10 cellular contexts compared by ENCODE assay signal in the genomic region with DNA sequence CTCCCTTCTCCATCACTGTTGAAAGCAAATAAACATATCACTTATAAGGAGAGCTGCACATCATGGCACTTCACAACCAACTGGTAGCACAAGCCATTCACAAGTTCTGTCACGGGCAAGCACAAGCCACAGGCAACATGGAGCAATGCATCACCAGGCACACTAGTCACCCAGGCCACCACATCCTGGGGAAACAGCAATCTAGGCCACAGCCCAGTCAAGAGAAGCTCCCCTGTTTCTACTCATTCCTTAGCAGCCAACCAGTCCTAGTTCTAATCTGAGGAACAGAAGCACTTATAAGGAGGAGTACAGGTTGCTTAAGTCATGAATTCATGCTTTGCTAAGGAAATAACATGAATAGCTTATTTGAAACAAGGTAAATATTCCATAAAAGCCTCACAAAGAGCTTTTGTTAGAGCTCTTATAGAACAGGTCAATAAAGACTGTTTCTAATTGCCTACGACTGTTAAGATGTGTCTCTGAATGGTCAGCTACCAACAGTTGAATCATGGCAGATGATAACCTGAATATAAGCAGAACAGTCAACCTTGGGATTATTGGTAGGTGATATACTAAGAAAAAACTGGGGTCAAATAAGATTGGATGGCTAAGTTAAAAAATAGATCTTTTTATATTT.
DNase-seq lines count a peak whose midpoint lies in the region; ATAC-seq and FAIRE-seq lines count a peak whose summit lies in the region.
"Had no signal": no experiment of that assay in that cellular context is flagged by ENCODE, and none has a peak within 500 bp of the region (broad histone marks: within the 10 kb centered on the region; RNA-seq: fewer than 3 reads in every experiment).

No MANE protein-coding gene starts in this region.

- no peaks in the 10 kb centered on the region for H3K79me2 ChIP-seq in Karpas-422 (ENCODE audit: low read length)

- H3K9me3 Mint-ChIP-seq in immature natural killer cell = peaks cover 0 to 5% (median 0%) of the 10 kb centered on the region in 6 donors

- H4K20me1 ChIP-seq in Karpas-422 (ENCODE audit: insufficient read depth, low read depth, low read length) = no peaks in the 10 kb centered on the region

- H3K36me3 Mint-ChIP-seq in immature natural killer cell = peaks cover 0 to 4% (median 0%) of the 10 kb centered on the region in 3 donors

- H3K27me3 Mint-ChIP-seq in immature natural killer cell (ENCODE audit: low read depth in 3 of 3) = peaks cover 0 to 2% (median 0%) of the 10 kb centered on the region in 3 donors

- H3K4me2 ChIP-seq in Karpas-422 (ENCODE audit: low read depth, low read length, poor library complexity, severe bottlenecking) = no peak overlapping the region

- WGBS in small intestine, 3 donors = 77 to 91% (median 84%) methylated on average over 2 of the region's 2 CpGs

- H3K9me2 ChIP-seq in Karpas-422 (replicated peaks; ENCODE audit: insufficient read depth, low read length) = no peaks in the 10 kb centered on the region

- peaks cover 3 to 14% of the 10 kb centered on the region in 2 donors for H3K4me1 Mint-ChIP-seq in immature natural killer cell

- no peak overlapping the region for H3K9ac ChIP-seq in Karpas-422 (ENCODE audit: low read length)

- peak; percentile 2 to 23 (median 10) for DNase-seq in activated CD4-positive, CD25-positive, alpha-beta regulatory T cell (lab: John Stamatoyannopoulos, UW)
- DNase-seq in immature natural killer cell (peak in 2 of 3 donors; percentile 1 to 7), SW 1271 (lab: John Stamatoyannopoulos, UW) (no peak), small intestine (no peak), Karpas-422 (no peak), NCI-H82 treated with DMSO at 0.1 percent for 48 hours (lab: John Stamatoyannopoulos, UW; ENCODE audit: unreplicated experiment) (no peak)
- DNase-seq: NCI-H1092 treated with DMSO at 0.1 percent for 48 hours had no signal

- no peak for FAIRE-seq in small intestine (lab: Jason Lieb, UNC)

- no peak overlapping the region for H3K27ac ChIP-seq in small intestine (ENCODE audit: low read depth in 1 of 2, low read length in 1 of 2)
- no peak overlapping the region for H3K27ac ChIP-seq in Karpas-422 (ENCODE audit: low read length)
- H3K27ac ChIP-seq: C4-2B had no signal

- no peak overlapping the region for H3K27ac Mint-ChIP-seq in immature natural killer cell

- ATAC-seq in GM18498 (IDR thresholded peaks at IDR 0.05; ENCODE audit: unreplicated experiment) = peak; percentile 67
- peak; percentile 75 for ATAC-seq in HG02610 (IDR thresholded peaks at IDR 0.05; ENCODE audit: unreplicated experiment)

- H3K27me3 ChIP-seq in small intestine (ENCODE audit: control insufficient read depth in 2 of 2, insufficient read depth in 2 of 2, low read length in 2 of 2) (no peaks in the 10 kb centered on the region), Karpas-422 (ENCODE audit: low read length) (no peaks in the 10 kb centered on the region)

- H3K9me3 ChIP-seq in small intestine (ENCODE audit: control insufficient read depth, low read depth) (no peaks in the 10 kb centered on the region), Karpas-422 (ENCODE audit: low read length) (no peaks in the 10 kb centered on the region)

- H3K36me3 ChIP-seq in small intestine (ENCODE audit: control insufficient read depth in 2 of 2, insufficient read depth in 2 of 2, low read length in 2 of 2) = peaks cover 0 to 5% of the 10 kb centered on the region in 2 donors
- H3K36me3 ChIP-seq in Karpas-422 (ENCODE audit: insufficient read depth, low read length) = no peaks in the 10 kb centered on the region

- no peak overlapping the region for H3K4me3 Mint-ChIP-seq in immature natural killer cell

- H3K4me3 ChIP-seq in small intestine (ENCODE audit: low read depth in 1 of 2, low read length in 2 of 2) (no peak overlapping the region), Karpas-422 (ENCODE audit: low read length) (no peak overlapping the region)

- H3K4me1 ChIP-seq in small intestine (ENCODE audit: control insufficient read depth in 2 of 2, insufficient read depth in 1 of 2, low read depth in 1 of 2, low read length in 1 of 2) (no peaks in the 10 kb centered on the region), Karpas-422 (ENCODE audit: low read length) (no peaks in the 10 kb centered on the region)

- H2AFZ ChIP-seq in Karpas-422 (ENCODE audit: low read length) = no peak overlapping the region

Comparison
In these comparisons a context has a peak if more than half of its experiments do, and no peak if none do; other contexts are left out.
1. DNase-seq: peak in activated CD4-positive, CD25-positive, alpha-beta regulatory T cell (4 of 4) and immature natural killer cell (2 of 3); none in SW 1271 (0 of 2), small intestine (single experiment), Karpas-422 (single experiment) and NCI-H82 treated with DMSO at 0.1 percent for 48 hours (single experiment).